In the genomic region with DNA sequence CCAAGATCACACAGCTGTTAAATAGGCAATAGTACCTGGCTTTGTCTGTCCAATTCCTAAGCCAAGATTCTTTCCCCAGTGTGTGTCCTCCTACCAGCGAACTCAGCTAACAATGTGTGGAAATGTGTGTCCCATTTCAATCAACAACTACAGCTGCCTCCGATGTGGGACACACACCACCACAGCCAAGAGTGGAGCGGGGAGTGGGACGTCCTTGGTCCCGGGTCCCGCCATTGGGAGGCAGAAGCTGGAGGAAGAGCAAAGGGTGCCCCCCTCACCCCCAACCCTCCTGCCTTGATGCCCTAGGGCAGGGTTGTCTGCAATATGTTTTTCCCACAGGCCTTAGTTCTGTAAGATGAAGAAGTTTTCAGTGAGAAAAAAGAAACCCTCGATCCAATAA, we compare ENCODE assay signal across 1 cellular context.
TF ChIP-seq lines count a peak whose summit lies in the region.

No MANE protein-coding gene starts in this region.

TF ChIP-seq in GM23338, 12 proteins besides CTCF, POLR2A, EP300 and RAD21 (continued from another document):
- TF ChIP-seq EZH2 (IDR thresholded peaks at IDR 0.05; ENCODE audit: low read depth, unreplicated experiment): no peak
- TF ChIP-seq NANOG (IDR thresholded peaks at IDR 0.05; ENCODE audit: borderline replicate concordance): no peak
- TF ChIP-seq STAT1 (IDR thresholded peaks at IDR 0.05; ENCODE audit: unreplicated experiment): no peak
- TF ChIP-seq JUNB (IDR thresholded peaks at IDR 0.05; ENCODE audit: unreplicated experiment): no peak
- TF ChIP-seq ZNF114 (CRISPR knock-in tag; IDR thresholded peaks at IDR 0.05): no peak
- TF ChIP-seq, protein P1, sequence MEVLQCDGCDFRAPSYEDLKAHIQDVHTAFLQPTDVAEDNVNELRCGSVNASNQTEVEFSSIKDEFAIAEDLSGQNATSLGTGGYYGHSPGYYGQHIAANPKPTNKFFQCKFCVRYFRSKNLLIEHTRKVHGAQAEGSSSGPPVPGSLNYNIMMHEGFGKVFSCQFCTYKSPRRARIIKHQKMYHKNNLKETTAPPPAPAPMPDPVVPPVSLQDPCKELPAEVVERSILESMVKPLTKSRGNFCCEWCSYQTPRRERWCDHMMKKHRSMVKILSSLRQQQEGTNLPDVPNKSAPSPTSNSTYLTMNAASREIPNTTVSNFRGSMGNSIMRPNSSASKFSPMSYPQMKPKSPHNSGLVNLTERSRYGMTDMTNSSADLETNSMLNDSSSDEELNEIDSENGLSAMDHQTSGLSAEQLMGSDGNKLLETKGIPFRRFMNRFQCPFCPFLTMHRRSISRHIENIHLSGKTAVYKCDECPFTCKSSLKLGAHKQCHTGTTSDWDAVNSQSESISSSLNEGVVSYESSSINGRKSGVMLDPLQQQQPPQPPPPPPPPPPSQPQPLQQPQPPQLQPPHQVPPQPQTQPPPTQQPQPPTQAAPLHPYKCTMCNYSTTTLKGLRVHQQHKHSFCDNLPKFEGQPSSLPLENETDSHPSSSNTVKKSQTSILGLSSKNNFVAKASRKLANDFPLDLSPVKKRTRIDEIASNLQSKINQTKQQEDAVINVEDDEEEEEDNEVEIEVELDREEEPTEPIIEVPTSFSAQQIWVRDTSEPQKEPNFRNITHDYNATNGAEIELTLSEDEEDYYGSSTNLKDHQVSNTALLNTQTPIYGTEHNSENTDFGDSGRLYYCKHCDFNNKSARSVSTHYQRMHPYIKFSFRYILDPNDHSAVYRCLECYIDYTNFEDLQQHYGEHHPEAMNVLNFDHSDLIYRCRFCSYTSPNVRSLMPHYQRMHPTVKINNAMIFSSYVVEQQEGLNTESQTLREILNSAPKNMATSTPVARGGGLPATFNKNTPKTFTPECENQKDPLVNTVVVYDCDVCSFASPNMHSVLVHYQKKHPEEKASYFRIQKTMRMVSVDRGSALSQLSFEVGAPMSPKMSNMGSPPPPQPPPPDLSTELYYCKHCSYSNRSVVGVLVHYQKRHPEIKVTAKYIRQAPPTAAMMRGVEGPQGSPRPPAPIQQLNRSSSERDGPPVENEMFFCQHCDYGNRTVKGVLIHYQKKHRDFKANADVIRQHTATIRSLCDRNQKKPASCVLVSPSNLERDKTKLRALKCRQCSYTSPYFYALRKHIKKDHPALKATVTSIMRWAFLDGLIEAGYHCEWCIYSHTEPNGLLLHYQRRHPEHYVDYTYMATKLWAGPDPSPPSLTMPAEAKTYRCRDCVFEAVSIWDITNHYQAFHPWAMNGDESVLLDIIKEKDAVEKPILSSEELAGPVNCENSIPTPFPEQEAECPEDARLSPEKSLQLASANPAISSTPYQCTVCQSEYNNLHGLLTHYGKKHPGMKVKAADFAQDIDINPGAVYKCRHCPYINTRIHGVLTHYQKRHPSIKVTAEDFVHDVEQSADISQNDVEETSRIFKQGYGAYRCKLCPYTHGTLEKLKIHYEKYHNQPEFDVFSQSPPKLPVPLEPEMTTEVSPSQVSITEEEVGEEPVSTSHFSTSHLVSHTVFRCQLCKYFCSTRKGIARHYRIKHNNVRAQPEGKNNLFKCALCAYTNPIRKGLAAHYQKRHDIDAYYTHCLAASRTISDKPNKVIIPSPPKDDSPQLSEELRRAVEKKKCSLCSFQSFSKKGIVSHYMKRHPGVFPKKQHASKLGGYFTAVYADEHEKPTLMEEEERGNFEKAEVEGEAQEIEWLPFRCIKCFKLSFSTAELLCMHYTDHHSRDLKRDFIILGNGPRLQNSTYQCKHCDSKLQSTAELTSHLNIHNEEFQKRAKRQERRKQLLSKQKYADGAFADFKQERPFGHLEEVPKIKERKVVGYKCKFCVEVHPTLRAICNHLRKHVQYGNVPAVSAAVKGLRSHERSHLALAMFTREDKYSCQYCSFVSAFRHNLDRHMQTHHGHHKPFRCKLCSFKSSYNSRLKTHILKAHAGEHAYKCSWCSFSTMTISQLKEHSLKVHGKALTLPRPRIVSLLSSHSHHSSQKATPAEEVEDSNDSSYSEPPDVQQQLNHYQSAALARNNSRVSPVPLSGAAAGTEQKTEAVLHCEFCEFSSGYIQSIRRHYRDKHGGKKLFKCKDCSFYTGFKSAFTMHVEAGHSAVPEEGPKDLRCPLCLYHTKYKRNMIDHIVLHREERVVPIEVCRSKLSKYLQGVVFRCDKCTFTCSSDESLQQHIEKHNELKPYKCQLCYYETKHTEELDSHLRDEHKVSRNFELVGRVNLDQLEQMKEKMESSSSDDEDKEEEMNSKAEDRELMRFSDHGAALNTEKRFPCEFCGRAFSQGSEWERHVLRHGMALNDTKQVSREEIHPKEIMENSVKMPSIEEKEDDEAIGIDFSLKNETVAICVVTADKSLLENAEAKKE (CRISPR knock-in tag; IDR thresholded peaks at IDR 0.05): no peak
- TF ChIP-seq ZNF331 (CRISPR knock-in tag; IDR thresholded peaks at IDR 0.05; ENCODE audit: low read depth): no peak
- TF ChIP-seq, protein P2, sequence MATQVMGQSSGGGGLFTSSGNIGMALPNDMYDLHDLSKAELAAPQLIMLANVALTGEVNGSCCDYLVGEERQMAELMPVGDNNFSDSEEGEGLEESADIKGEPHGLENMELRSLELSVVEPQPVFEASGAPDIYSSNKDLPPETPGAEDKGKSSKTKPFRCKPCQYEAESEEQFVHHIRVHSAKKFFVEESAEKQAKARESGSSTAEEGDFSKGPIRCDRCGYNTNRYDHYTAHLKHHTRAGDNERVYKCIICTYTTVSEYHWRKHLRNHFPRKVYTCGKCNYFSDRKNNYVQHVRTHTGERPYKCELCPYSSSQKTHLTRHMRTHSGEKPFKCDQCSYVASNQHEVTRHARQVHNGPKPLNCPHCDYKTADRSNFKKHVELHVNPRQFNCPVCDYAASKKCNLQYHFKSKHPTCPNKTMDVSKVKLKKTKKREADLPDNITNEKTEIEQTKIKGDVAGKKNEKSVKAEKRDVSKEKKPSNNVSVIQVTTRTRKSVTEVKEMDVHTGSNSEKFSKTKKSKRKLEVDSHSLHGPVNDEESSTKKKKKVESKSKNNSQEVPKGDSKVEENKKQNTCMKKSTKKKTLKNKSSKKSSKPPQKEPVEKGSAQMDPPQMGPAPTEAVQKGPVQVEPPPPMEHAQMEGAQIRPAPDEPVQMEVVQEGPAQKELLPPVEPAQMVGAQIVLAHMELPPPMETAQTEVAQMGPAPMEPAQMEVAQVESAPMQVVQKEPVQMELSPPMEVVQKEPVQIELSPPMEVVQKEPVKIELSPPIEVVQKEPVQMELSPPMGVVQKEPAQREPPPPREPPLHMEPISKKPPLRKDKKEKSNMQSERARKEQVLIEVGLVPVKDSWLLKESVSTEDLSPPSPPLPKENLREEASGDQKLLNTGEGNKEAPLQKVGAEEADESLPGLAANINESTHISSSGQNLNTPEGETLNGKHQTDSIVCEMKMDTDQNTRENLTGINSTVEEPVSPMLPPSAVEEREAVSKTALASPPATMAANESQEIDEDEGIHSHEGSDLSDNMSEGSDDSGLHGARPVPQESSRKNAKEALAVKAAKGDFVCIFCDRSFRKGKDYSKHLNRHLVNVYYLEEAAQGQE (IDR thresholded peaks at IDR 0.05; ENCODE audit: unreplicated experiment): no peak
- no peak for TF ChIP-seq CREB1 (CRISPR knock-in tag; IDR thresholded peaks at IDR 0.05; ENCODE audit: low read depth)
- no peak for TF ChIP-seq EZH2phosphoT487 (IDR thresholded peaks at IDR 0.05; ENCODE audit: unreplicated experiment)
- TF ChIP-seq, protein P3, sequence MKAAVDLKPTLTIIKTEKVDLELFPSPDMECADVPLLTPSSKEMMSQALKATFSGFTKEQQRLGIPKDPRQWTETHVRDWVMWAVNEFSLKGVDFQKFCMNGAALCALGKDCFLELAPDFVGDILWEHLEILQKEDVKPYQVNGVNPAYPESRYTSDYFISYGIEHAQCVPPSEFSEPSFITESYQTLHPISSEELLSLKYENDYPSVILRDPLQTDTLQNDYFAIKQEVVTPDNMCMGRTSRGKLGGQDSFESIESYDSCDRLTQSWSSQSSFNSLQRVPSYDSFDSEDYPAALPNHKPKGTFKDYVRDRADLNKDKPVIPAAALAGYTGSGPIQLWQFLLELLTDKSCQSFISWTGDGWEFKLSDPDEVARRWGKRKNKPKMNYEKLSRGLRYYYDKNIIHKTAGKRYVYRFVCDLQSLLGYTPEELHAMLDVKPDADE (IDR thresholded peaks at IDR 0.05): no peak
